ENCODE assay signal across 1 cellular context in the genomic region with DNA sequence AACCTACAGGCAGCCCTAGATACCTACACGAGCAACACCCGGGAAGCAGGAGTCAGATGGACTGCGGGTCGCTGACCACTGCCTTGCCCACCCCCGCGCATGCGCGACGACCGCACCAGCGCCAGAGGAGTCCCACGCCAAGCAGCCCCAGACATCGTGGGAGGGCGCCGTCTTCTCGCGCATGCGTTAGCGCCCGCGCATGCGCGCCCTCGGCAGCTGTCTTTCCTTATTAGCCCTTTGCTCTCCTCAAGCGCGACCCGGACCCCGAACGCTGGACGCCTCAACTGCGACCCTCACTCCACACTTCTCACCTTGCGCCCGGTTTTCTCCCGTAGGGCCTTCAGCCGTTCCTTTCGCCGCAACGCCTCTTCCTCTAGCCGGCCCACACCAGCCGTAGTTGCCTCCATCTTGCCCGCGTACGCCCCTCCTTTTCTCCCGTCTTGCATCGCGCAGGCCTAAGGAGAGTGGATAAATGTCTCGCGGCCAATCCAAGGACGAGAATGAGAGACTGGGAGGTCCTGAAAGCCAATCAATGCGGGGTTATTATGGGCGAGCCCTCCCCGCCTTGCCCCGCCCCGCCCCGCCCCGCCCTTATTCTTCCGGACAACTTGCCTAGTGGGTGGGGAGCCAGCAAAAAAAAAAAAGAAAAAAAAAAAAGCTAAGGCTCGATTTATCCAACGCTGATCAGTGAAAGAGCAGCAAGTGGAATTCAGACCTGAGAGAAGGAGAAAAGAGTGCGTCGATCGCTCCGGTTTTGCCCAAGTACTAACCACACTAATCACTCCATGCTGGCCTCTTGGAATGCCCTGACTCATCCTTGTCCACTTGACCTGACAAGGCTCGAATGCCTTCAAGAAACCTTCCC.
TF ChIP-seq lines count a peak whose summit lies in the region.

TSS of gene CCDC12 (minus strand) at position 420 of the 865 bp plus-strand sequence. CDS start at position 407, 13 bp downstream.

TF ChIP-seq in HEK293, 187 proteins besides CTCF, POLR2A, EP300 and RAD21 (continued from another document):
- TF ChIP-seq GLI4 (tag by site-specific recombination; IDR thresholded peaks at IDR 0.05): no peak
- peak; percentile 69; the same call in 1 of the 2 replicates for TF ChIP-seq ZNF362 (tag by site-specific recombination; IDR thresholded peaks at IDR 0.05)
- TF ChIP-seq EGR2 (tag by site-specific recombination; IDR thresholded peaks at IDR 0.05; ENCODE audit: low read depth): peak; percentile 82
- TF ChIP-seq, protein P1, sequence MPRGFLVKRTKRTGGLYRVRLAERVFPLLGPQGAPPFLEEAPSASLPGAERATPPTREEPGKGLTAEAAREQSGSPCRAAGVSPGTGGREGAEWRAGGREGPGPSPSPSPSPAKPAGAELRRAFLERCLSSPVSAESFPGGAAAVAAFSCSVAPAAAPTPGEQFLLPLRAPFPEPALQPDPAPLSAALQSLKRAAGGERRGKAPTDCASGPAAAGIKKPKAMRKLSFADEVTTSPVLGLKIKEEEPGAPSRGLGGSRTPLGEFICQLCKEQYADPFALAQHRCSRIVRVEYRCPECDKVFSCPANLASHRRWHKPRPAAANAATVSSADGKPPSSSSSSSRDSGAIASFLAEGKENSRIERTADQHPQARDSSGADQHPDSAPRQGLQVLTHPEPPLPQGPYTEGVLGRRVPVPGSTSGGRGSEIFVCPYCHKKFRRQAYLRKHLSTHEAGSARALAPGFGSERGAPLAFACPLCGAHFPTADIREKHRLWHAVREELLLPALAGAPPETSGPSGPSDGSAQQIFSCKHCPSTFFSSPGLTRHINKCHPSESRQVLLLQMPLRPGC (tag by site-specific recombination; IDR thresholded peaks at IDR 0.05): 0 out of 2 replicates have a peak, but pooled peaks have one; percentile 33
- TF ChIP-seq YY2 (tag by site-specific recombination; IDR thresholded peaks at IDR 0.05): peak; percentile 98
- TF ChIP-seq SP3 (tag by site-specific recombination; IDR thresholded peaks at IDR 0.05): peak; percentile 90
- peak; percentile 86 for TF ChIP-seq ZNF335 (tag by site-specific recombination; conservative IDR thresholded peaks at IDR 0.05)
- TF ChIP-seq ZBTB10 (tag by site-specific recombination; IDR thresholded peaks at IDR 0.05): no peak
- TF ChIP-seq KLF10 (tag by site-specific recombination; IDR thresholded peaks at IDR 0.05): peak; percentile 87
- peak; percentile 68; the same call in 1 of the 2 replicates for TF ChIP-seq KLF16 (tag by site-specific recombination; IDR thresholded peaks at IDR 0.05)
- TF ChIP-seq ZNF140 (tag by site-specific recombination; IDR thresholded peaks at IDR 0.05): no peak
- no peak for TF ChIP-seq WT1 (tag by site-specific recombination; IDR thresholded peaks at IDR 0.05)
- no peak for TF ChIP-seq ZNF16 (tag by site-specific recombination; IDR thresholded peaks at IDR 0.05; ENCODE audit: low read depth)
- TF ChIP-seq ZNF600 (tag by site-specific recombination; IDR thresholded peaks at IDR 0.05): 0 out of 2 replicates have a peak, but pooled peaks have one; percentile 30
- TF ChIP-seq KLF9 (tag by site-specific recombination; IDR thresholded peaks at IDR 0.05; ENCODE audit: low read depth): peak; percentile 54; the same call in 1 of the 2 replicates
- TF ChIP-seq ZNF324 (tag by site-specific recombination; IDR thresholded peaks at IDR 0.05): 0 out of 2 replicates have a peak, but pooled peaks have one; percentile 66
- TF ChIP-seq GLIS1 (tag by site-specific recombination; IDR thresholded peaks at IDR 0.05): peak; percentile 95
- peak; percentile 90 for TF ChIP-seq ZFHX2 (tag by site-specific recombination; conservative IDR thresholded peaks at IDR 0.05)
- no peak for TF ChIP-seq ZSCAN23 (tag by site-specific recombination; IDR thresholded peaks at IDR 0.05)
- peak; percentile 88 for TF ChIP-seq ZNF76 (tag by site-specific recombination; IDR thresholded peaks at IDR 0.05; ENCODE audit: borderline replicate concordance, low read depth)
- TF ChIP-seq SCRT2 (tag by site-specific recombination; IDR thresholded peaks at IDR 0.05): peak; percentile 96
- no peak for TF ChIP-seq ZNF341 (tag by site-specific recombination; IDR thresholded peaks at IDR 0.05; ENCODE audit: low read depth)
- TF ChIP-seq KLF1 (tag by site-specific recombination; IDR thresholded peaks at IDR 0.05): peak; percentile 69
- no peak for TF ChIP-seq ZNF37A (tag by site-specific recombination; IDR thresholded peaks at IDR 0.05)
- TF ChIP-seq ZNF2 (tag by site-specific recombination; IDR thresholded peaks at IDR 0.05): no peak
- TF ChIP-seq ZNF175 (tag by site-specific recombination; IDR thresholded peaks at IDR 0.05): no peak
- peak; percentile 35; the same call in 1 of the 2 replicates for TF ChIP-seq SP7 (tag by site-specific recombination; IDR thresholded peaks at IDR 0.05)
- TF ChIP-seq KLF8 (tag by site-specific recombination; IDR thresholded peaks at IDR 0.05): peak; percentile 95
- TF ChIP-seq PRDM10 (tag by site-specific recombination; IDR thresholded peaks at IDR 0.05): 0 out of 2 replicates have a peak, but pooled peaks have one; percentile 36
- TF ChIP-seq ZEB2 (tag by site-specific recombination; IDR thresholded peaks at IDR 0.05): peak; percentile 32; the same call in 1 of the 2 replicates
- TF ChIP-seq GLIS2 (tag by site-specific recombination; IDR thresholded peaks at IDR 0.05): peak; percentile 87
- TF ChIP-seq ZBTB8A (tag by site-specific recombination; IDR thresholded peaks at IDR 0.05): peak; percentile 29; the same call in 1 of the 2 replicates
- TF ChIP-seq ZIC2 (tag by site-specific recombination; IDR thresholded peaks at IDR 0.05): peak; percentile 18; the same call in 1 of the 2 replicates
- peak; percentile 97 for TF ChIP-seq ZBTB17 (tag by site-specific recombination; IDR thresholded peaks at IDR 0.05)
